ENCODE assay signal across 2 cellular contexts in the genomic region with DNA sequence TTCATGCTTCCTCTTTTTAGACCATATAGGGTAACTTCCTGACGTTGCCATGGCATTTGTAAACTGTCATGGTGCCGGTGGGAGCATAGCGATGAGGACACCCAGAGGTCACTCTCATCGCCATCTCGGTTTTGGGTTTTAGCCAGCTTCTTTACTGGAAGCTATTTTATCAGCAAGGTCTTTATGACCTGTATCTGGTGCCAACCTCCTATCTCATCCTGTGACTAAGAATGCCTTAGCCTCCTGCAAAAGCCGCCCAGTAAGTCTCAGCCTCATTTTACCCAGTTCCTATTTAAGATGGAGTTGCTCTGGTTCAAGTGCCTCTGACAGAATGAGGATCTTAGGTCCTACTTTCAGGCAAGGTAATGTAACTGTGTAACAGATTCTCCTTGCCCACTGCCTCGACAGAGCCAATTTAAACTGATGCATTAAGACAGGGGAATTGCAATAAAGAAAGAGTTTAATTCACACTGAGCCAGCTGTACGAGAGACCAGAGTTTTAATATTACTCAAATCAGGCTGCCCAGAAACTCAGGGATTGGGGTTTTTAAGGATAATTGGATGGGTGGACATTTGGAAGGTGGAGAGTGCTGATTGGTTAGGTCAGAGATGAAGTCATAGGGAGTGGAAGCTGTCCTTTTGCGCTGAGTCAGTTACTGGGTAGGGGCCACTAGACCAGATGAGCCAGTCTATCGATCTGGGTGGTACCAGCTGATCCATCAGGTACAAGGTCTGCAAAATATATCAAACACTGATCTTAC.
A peak's percentile ranks its signal among the peaks of the same experiment; 100 is the strongest.
TF ChIP-seq lines count a peak whose summit lies in the region.

No MANE protein-coding gene starts in this region.

TF ChIP-seq in GM23338, 12 proteins besides CTCF, POLR2A, EP300 and RAD21 (continues in another document):
- no peak for TF ChIP-seq EZH2phosphoT487 (IDR thresholded peaks at IDR 0.05; ENCODE audit: unreplicated experiment)
- TF ChIP-seq ZNF331 (CRISPR knock-in tag; IDR thresholded peaks at IDR 0.05; ENCODE audit: low read depth), result no peak; the same call in 1 of the 2 replicates
- no peak for TF ChIP-seq POLR2AphosphoS5 (IDR thresholded peaks at IDR 0.05; ENCODE audit: low read depth)
- no peak for TF ChIP-seq JUNB (IDR thresholded peaks at IDR 0.05; ENCODE audit: unreplicated experiment)
- TF ChIP-seq, protein P1, sequence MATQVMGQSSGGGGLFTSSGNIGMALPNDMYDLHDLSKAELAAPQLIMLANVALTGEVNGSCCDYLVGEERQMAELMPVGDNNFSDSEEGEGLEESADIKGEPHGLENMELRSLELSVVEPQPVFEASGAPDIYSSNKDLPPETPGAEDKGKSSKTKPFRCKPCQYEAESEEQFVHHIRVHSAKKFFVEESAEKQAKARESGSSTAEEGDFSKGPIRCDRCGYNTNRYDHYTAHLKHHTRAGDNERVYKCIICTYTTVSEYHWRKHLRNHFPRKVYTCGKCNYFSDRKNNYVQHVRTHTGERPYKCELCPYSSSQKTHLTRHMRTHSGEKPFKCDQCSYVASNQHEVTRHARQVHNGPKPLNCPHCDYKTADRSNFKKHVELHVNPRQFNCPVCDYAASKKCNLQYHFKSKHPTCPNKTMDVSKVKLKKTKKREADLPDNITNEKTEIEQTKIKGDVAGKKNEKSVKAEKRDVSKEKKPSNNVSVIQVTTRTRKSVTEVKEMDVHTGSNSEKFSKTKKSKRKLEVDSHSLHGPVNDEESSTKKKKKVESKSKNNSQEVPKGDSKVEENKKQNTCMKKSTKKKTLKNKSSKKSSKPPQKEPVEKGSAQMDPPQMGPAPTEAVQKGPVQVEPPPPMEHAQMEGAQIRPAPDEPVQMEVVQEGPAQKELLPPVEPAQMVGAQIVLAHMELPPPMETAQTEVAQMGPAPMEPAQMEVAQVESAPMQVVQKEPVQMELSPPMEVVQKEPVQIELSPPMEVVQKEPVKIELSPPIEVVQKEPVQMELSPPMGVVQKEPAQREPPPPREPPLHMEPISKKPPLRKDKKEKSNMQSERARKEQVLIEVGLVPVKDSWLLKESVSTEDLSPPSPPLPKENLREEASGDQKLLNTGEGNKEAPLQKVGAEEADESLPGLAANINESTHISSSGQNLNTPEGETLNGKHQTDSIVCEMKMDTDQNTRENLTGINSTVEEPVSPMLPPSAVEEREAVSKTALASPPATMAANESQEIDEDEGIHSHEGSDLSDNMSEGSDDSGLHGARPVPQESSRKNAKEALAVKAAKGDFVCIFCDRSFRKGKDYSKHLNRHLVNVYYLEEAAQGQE (IDR thresholded peaks at IDR 0.05; ENCODE audit: unreplicated experiment), result no peak
- TF ChIP-seq, protein P2, sequence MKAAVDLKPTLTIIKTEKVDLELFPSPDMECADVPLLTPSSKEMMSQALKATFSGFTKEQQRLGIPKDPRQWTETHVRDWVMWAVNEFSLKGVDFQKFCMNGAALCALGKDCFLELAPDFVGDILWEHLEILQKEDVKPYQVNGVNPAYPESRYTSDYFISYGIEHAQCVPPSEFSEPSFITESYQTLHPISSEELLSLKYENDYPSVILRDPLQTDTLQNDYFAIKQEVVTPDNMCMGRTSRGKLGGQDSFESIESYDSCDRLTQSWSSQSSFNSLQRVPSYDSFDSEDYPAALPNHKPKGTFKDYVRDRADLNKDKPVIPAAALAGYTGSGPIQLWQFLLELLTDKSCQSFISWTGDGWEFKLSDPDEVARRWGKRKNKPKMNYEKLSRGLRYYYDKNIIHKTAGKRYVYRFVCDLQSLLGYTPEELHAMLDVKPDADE (IDR thresholded peaks at IDR 0.05), result no peak
- TF ChIP-seq EZH2 (IDR thresholded peaks at IDR 0.05; ENCODE audit: low read depth, unreplicated experiment), result no peak

TF ChIP-seq in liver, 16 proteins besides CTCF, POLR2A, EP300 and RAD21:
- no peak for TF ChIP-seq SP1 (IDR thresholded peaks at IDR 0.05)
- TF ChIP-seq FOXA2 (IDR thresholded peaks at IDR 0.05), result no peak
- TF ChIP-seq HNF4G (IDR thresholded peaks at IDR 0.05), result no peak
- TF ChIP-seq YY1 (IDR thresholded peaks at IDR 0.05), result peak; percentile 34
- peak in 1 of 2 donors; percentile 11 for TF ChIP-seq RXRA (IDR thresholded peaks at IDR 0.05)
- no peak for TF ChIP-seq HNF4A (conservative IDR thresholded peaks at IDR 0.05)
